ENCODE assay signal across 22 cellular contexts in the genomic region with DNA sequence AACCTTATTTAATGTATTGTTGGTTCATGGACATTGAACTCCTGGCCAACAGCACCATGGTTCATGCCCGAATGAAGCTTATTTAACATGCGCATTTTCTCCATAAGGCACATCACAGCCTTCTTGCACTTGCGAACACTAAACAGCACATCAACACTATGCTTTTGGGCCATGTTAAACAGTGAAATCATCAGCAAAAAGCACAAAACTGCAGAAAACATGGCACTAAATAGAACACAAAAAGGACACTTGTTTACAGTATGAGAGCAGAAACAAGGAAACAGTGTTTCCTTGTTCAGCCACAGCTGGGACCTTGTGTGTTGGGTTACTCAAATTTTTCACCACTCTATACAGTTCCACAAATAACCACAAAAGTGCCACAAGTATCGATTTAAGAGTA.
DNase-seq lines count a peak whose midpoint lies in the region; ATAC-seq and TF ChIP-seq lines count a peak whose summit lies in the region.
"Had no signal": no experiment of that assay in that cellular context is flagged by ENCODE, and none has a peak within 500 bp of the region (broad histone marks: within the 10 kb centered on the region; RNA-seq: fewer than 3 reads in every experiment).

No MANE protein-coding gene starts in this region.

- no peak for TF ChIP-seq CTCF in 22Rv1 (IDR thresholded peaks at IDR 0.05)

- intact Hi-C loops in left cardiac atrium (cut with DNase I): no loop called here

- H3K27ac ChIP-seq in 22Rv1: peak overlapping the region; percentile 72
- H3K27ac ChIP-seq in angular gyrus (ENCODE audit: low read depth, low read length): peak overlapping the region; percentile 98
- H3K27ac ChIP-seq: C4-2B, SK-N-MC had no signal

- DNase-seq in hippocampal formation (lab: John Stamatoyannopoulos, UW): peak; percentile 9 to 93
- peak; percentile 96 for DNase-seq in pons (ENCODE audit: low spot score)
- DNase-seq in AG20443 (ENCODE audit: low spot score): no peak
- no peak for DNase-seq in left cardiac atrium
- DNase-seq: 8988T; AML-193; CD8-positive, alpha-beta memory T cell; Kasumi-1; NCI-H1417; NCI-H1694 treated with DMSO at 0.1 percent for 48 hours; NCI-H2081 treated with DMSO at 0.1 percent for 48 hours; NCI-H446; NCI-H526; PC-3; RPMI8226; SHP77 had no signal

- ATAC-seq in GM18870 (IDR thresholded peaks at IDR 0.05; ENCODE audit: unreplicated experiment): no peak
- no peak for ATAC-seq in HG02610 (IDR thresholded peaks at IDR 0.05; ENCODE audit: unreplicated experiment)
- no peak for ATAC-seq in left cardiac atrium
- ATAC-seq: PC-3 had no signal

Comparison
In these comparisons a context has a peak if more than half of its experiments do, and no peak if none do; other contexts are left out.
1. DNase-seq: peak in hippocampal formation (2 of 2) and pons (single experiment); none in AG20443 (single experiment) and left cardiac atrium (single experiment).